Comparison of ENCODE assay signal across 9 cellular contexts in the genomic region with DNA sequence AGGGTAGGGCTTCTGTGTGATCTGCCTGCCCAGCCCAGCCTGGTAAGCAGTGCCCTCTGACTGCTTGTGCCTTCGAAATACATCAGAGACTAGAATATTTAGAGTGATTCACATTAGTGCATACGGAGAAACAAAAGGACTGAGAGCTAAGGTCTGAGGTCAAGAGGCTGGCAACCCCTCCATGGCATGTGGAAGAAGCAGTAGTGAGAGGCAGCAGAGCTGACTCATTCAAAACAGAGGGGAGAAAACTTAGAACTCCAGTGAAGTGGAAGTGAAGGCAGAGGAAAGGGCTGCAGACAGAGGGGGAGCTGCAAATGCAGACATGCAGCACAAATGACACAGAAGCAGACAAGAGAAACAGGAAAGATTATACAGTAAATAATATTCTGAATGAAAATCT.
DNase-seq lines count a peak whose midpoint lies in the region; ATAC-seq lines count a peak whose summit lies in the region.
"Had no signal": no experiment of that assay in that cellular context is flagged by ENCODE, and none has a peak within 500 bp of the region (broad histone marks: within the 10 kb centered on the region; RNA-seq: fewer than 3 reads in every experiment).

No MANE protein-coding gene starts in this region.

- intact Hi-C loops in naive thymus-derived CD4-positive, alpha-beta T cell (cut with micrococcal nuclease), result no loop called here

- no peaks in the 10 kb centered on the region for H3K4me1 Mint-ChIP-seq in naive thymus-derived CD4-positive, alpha-beta T cell
- peaks cover 0 to 2% of the 10 kb centered on the region in 2 donors for H3K4me1 Mint-ChIP-seq in effector memory CD8-positive, alpha-beta T cell (ENCODE audit: low read depth in 2 of 2)

- H3K36me3 Mint-ChIP-seq in naive thymus-derived CD4-positive, alpha-beta T cell, result peaks cover 5 to 52% (median 26%) of the 10 kb centered on the region in 5 donors
- H3K36me3 Mint-ChIP-seq in effector memory CD8-positive, alpha-beta T cell (ENCODE audit: insufficient read depth), result peaks cover 32% of the 10 kb centered on the region

- H3K4me1 ChIP-seq in adipocyte (ENCODE audit: control insufficient read depth, insufficient read depth, low read length), result peaks cover 5% of the 10 kb centered on the region
- no peaks in the 10 kb centered on the region for H3K4me1 ChIP-seq in naive thymus-derived CD4-positive, alpha-beta T cell (ENCODE audit: control insufficient read depth in 2 of 2, insufficient read depth in 2 of 2, low read length in 2 of 2)

- H3K9me3 Mint-ChIP-seq in naive thymus-derived CD4-positive, alpha-beta T cell, result no peaks in the 10 kb centered on the region
- H3K9me3 Mint-ChIP-seq in effector memory CD8-positive, alpha-beta T cell, result no peaks in the 10 kb centered on the region

- no peaks in the 10 kb centered on the region for H3K9me3 ChIP-seq in adipocyte (ENCODE audit: control insufficient read depth, low read length)
- H3K9me3 ChIP-seq in naive thymus-derived CD4-positive, alpha-beta T cell (ENCODE audit: control insufficient read depth in 2 of 3, low read length in 3 of 3), result no peaks in the 10 kb centered on the region

- no peak overlapping the region for H3K27ac ChIP-seq in naive thymus-derived CD4-positive, alpha-beta T cell (ENCODE audit: low read depth, low read length)
- H3K27ac ChIP-seq: C4-2B had no signal

- ATAC-seq in HG03135 (IDR thresholded peaks at IDR 0.05; ENCODE audit: unreplicated experiment), result no peak
- ATAC-seq in naive thymus-derived CD4-positive, alpha-beta T cell, result no peak
- no peak for ATAC-seq in effector memory CD8-positive, alpha-beta T cell (replicated peaks)

- DNase-seq in ACHN (peak; percentile 89), HCEC 1CT (peak; percentile 15), adipocyte (ENCODE audit: low read depth) (peak; percentile 21), islet precursor cell (peak; percentile 60)
- no peak for DNase-seq in naive thymus-derived CD4-positive, alpha-beta T cell
- DNase-seq in stimulated activated CD4-positive, alpha-beta T cell treated with anti-CD3 and anti-CD28 coated beads, Interleukin-1b, Interleukin-23, amount 100 ng/mL, for 48 hours, result no peak
- no peak for DNase-seq in effector memory CD8-positive, alpha-beta T cell

- no peak overlapping the region for H3K9ac ChIP-seq in adipocyte (ENCODE audit: low read length)

- no peak overlapping the region for H3K4me3 Mint-ChIP-seq in naive thymus-derived CD4-positive, alpha-beta T cell
- H3K4me3 Mint-ChIP-seq in effector memory CD8-positive, alpha-beta T cell, result no peak overlapping the region

- in situ Hi-C loops in ACHN (cut with HindIII; ENCODE audit: low pct_ligation_motif_present, low pct_unique_long_range_greater_than_20kb, low sequenced_read_pairs), result no loop called here

- CTCF ChIA-PET in naive thymus-derived CD4-positive, alpha-beta T cell (lab: Charles Lee), result interaction anchor here (0.7 to 1.2 kb wide), 2 partner anchors 199 to 1582 kb away, joined by 3 to 4 read pairs; no protein-coding TSS in a partner anchor

- no peaks in the 10 kb centered on the region for H3K27me3 Mint-ChIP-seq in naive thymus-derived CD4-positive, alpha-beta T cell
- no peaks in the 10 kb centered on the region for H3K27me3 Mint-ChIP-seq in effector memory CD8-positive, alpha-beta T cell

- peak overlapping the region in 1 of 9 donors; percentile 3 for H3K27ac Mint-ChIP-seq in naive thymus-derived CD4-positive, alpha-beta T cell
- no peak overlapping the region for H3K27ac Mint-ChIP-seq in effector memory CD8-positive, alpha-beta T cell

- POLR2A ChIA-PET in naive thymus-derived CD4-positive, alpha-beta T cell (lab: Charles Lee), result no interaction called here

- peaks cover 11% of the 10 kb centered on the region for H3K36me3 ChIP-seq in adipocyte (ENCODE audit: control insufficient read depth, insufficient read depth, low read length, severe bottlenecking)
- H3K36me3 ChIP-seq in naive thymus-derived CD4-positive, alpha-beta T cell (ENCODE audit: control insufficient read depth in 2 of 3, insufficient read depth in 3 of 3, low read length in 3 of 3), result peaks cover 0 to 17% (median 0%) of the 10 kb centered on the region in 3 experiments

- no peaks in the 10 kb centered on the region for H3K27me3 ChIP-seq in adipocyte (replicated peaks; ENCODE audit: control insufficient read depth, insufficient read depth, low read length)
- H3K27me3 ChIP-seq in naive thymus-derived CD4-positive, alpha-beta T cell (ENCODE audit: control insufficient read depth in 2 of 2, insufficient read depth in 2 of 2, low read length in 2 of 2), result no peaks in the 10 kb centered on the region

- no peak overlapping the region for H3K4me3 ChIP-seq in adipocyte (ENCODE audit: low read length)
- H3K4me3 ChIP-seq in naive thymus-derived CD4-positive, alpha-beta T cell (ENCODE audit: low read length), result no peak overlapping the region

Comparison
In these comparisons a context has a peak if more than half of its experiments do, and no peak if none do; other contexts are left out.
1. DNase-seq: peak in ACHN (single experiment), HCEC 1CT (single experiment), adipocyte (single experiment) and islet precursor cell (single experiment); none in naive thymus-derived CD4-positive, alpha-beta T cell (0 of 9), stimulated activated CD4-positive, alpha-beta T cell treated with anti-CD3 and anti-CD28 coated beads, Interleukin-1b, Interleukin-23, amount 100 ng/mL, for 48 hours (single experiment) and effector memory CD8-positive, alpha-beta T cell (0 of 3).